ENCODE assay signal across 1 cellular context in the genomic region with DNA sequence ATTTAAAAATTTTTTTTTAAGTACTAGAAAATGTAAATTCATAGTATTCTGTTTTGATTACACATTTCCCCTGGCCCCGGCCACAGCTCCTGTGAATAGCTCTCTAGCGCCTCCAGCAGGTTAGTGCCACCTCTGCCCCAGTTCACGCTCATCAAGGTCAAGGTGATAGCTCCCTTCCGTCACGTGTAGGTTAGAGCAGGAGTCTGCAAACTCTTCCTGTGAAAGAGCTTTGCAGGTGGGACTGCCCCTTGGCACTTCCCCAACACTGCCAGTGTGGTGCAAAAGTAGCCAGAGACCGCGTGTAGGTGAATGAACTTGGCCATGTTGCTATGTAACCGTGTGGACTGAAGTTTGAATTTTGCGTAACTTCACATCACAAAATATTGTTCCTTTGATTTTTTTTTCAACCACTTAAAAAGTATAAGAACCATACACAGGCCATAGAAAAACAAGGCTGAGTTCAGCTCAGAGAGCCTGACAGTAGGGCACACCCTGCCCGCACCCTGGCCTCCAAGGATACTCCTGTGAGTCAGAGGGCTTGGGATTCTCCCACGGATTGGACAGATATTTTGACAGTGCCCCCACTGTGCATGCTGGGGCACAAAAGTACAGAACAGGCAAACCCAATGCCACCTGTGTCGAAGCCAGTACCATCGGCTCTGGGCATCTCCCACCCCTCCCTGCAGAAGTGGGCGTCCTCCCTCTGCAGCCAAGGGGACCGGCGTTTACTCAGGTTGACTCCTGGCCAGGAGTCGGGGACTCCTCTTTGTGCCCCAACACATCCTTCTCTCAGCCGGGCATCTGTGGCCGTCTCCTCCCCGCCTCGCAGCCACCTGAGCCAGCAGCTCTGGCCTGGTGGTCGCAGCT.
TF ChIP-seq lines count a peak whose summit lies in the region.

No MANE protein-coding gene starts in this region.

TF ChIP-seq in IMR-90, 13 proteins besides CTCF, POLR2A, EP300 and RAD21:
- no peak for TF ChIP-seq CHD1 (IDR thresholded peaks at IDR 0.05; ENCODE audit: low read depth, low read length)
- TF ChIP-seq, protein P1, sequence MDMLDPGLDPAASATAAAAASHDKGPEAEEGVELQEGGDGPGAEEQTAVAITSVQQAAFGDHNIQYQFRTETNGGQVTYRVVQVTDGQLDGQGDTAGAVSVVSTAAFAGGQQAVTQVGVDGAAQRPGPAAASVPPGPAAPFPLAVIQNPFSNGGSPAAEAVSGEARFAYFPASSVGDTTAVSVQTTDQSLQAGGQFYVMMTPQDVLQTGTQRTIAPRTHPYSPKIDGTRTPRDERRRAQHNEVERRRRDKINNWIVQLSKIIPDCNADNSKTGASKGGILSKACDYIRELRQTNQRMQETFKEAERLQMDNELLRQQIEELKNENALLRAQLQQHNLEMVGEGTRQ (IDR thresholded peaks at IDR 0.05; ENCODE audit: low read depth, low read length): 0 out of 2 replicates have a peak, but pooled peaks have one; percentile 33
- no peak for TF ChIP-seq NFE2L2 (IDR thresholded peaks at IDR 0.05; ENCODE audit: low read depth, low read length)
- peak; percentile 62 for TF ChIP-seq SMC3 (IDR thresholded peaks at IDR 0.05; ENCODE audit: low read depth, low read length)
